ENCODE assay signal across 8 cellular contexts in the genomic region with DNA sequence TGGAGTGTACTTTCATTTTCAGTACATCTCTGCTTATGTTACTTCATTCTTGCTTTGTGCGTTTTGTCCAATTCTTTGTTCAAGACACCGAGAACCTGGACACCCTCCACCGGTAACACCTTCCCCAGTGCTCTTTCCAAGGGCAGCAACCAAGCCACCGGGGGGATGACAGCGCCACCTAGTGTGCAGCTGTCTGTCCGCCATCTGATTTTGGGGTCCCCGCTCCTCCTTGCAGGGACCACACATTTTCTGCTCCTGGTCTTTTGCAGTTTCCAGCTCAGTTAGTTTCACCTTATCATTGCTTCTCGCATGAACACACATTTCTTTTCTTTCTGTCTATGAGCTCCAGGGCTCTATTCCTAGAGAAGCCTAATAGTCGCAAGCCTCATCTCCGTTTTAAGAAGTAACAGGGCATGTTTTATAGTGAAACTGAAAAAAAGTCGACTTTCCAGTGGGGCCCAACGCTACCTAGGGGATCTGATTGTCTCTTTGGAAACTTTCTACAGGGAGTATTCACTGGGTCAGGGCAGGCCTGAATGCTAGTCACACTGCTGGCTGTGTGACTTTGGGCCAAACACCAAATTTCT.
DNase-seq lines count a peak whose midpoint lies in the region; ATAC-seq and TF ChIP-seq lines count a peak whose summit lies in the region.

No MANE protein-coding gene starts in this region.

- H3K36me3 Mint-ChIP-seq in activated T-helper 17 cell treated with anti-CD3 and anti-CD28 coated beads, Interleukin-2, amount 50 U/mL, for 72 hours (ENCODE audit: low read depth), result no peaks in the 10 kb centered on the region

- no peak overlapping the region for H3K4me3 ChIP-seq in left lung

- H3K36me3 ChIP-seq in left lung, result no peaks in the 10 kb centered on the region

- H3K4me3 Mint-ChIP-seq in activated T-helper 17 cell treated with anti-CD3 and anti-CD28 coated beads, Interleukin-2, amount 50 U/mL, for 72 hours, result peak overlapping the region; percentile 6

- intact Hi-C loops in left lung (cut with DNase I), result no loop called here

- H3K27ac ChIP-seq in left lung, result no peak overlapping the region

- ATAC-seq in activated T-helper 17 cell treated with anti-CD3 and anti-CD28 coated beads, Interleukin-2, amount 50 U/mL, for 72 hours (replicated peaks), result peak; percentile 26
- ATAC-seq in left lung, result peak; percentile 26
- no peak for ATAC-seq in HG03135 (IDR thresholded peaks at IDR 0.05; ENCODE audit: unreplicated experiment)
- no peak for ATAC-seq in HG02763 (IDR thresholded peaks at IDR 0.05; ENCODE audit: unreplicated experiment)
- ATAC-seq in GM21423 (IDR thresholded peaks at IDR 0.05; ENCODE audit: unreplicated experiment), result no peak

- TF ChIP-seq CTCF in left lung (IDR thresholded peaks at IDR 0.05), result peak; percentile 10 to 39

- no peaks in the 10 kb centered on the region for H3K27me3 Mint-ChIP-seq in activated T-helper 17 cell treated with anti-CD3 and anti-CD28 coated beads, Interleukin-2, amount 50 U/mL, for 72 hours

- no peaks in the 10 kb centered on the region for H3K9me3 ChIP-seq in left lung

- H3K4me1 Mint-ChIP-seq in activated T-helper 17 cell treated with anti-CD3 and anti-CD28 coated beads, Interleukin-2, amount 50 U/mL, for 72 hours, result peaks cover 4% of the 10 kb centered on the region

- DNase-seq in ELR (ENCODE audit: low read depth) (peak; percentile 28), HuH-7 (ENCODE audit: low spot score) (peak; percentile 58), left lung (no peak), hippocampal formation (lab: John Stamatoyannopoulos, UW) (no peak)

- no peaks in the 10 kb centered on the region for H3K9me3 Mint-ChIP-seq in activated T-helper 17 cell treated with anti-CD3 and anti-CD28 coated beads, Interleukin-2, amount 50 U/mL, for 72 hours

- H3K27me3 ChIP-seq in left lung, result no peaks in the 10 kb centered on the region

- H3K27ac Mint-ChIP-seq in activated T-helper 17 cell treated with anti-CD3 and anti-CD28 coated beads, Interleukin-2, amount 50 U/mL, for 72 hours, result no peak overlapping the region

- H3K4me1 ChIP-seq in left lung, result no peaks in the 10 kb centered on the region

Comparison
In these comparisons a context has a peak if more than half of its experiments do, and no peak if none do; other contexts are left out.
1. DNase-seq: peak in ELR (single experiment) and HuH-7 (single experiment); none in left lung (0 of 2) and hippocampal formation (0 of 2).
2. ATAC-seq: peak in activated T-helper 17 cell treated with anti-CD3 and anti-CD28 coated beads, Interleukin-2, amount 50 U/mL, for 72 hours (single experiment) and left lung (single experiment); none in HG03135 (single experiment), HG02763 (single experiment) and GM21423 (single experiment).